In the genomic region with DNA sequence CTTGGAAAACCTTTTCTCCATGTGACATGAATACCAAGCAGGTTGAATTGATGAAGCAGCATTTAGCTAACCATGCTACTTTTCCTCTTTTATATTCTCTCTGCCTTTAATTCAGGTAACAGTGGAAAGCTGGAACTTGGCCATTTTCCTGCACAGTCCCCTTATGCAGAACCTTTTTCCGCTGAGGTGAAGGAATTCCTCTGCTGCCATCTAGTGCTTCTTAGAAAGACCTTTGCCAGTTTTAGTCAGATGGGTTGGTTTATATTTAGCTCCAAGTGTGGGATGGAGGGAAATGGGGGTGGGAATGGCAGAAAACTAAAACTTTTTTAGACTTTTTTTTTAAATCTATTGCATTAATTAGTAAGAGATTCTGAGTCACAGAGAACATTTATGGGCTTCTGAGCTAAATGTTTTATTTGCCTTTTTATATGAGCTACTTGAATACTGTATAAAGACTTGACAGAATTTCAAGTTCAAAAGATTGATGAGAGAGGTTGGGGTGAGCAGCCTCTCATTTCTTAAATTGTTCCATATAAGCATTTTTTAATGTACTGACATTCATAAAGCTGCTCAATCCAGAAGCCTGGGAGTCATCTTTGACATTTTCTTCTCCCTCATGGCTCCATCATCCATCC, we compare ENCODE assay signal across 8 cellular contexts.
DNase-seq lines count a peak whose midpoint lies in the region; ATAC-seq and TF ChIP-seq lines count a peak whose summit lies in the region.

No MANE protein-coding gene starts in this region.

- no peak overlapping the region for H3K4me3 Mint-ChIP-seq in HFFc6
- H3K4me3 Mint-ChIP-seq in stimulated activated memory B cell treated with anti-CD40 and anti-IgM and Interleukin-4, amounts not matched to agents 10 μg/mL and 1 μg/mL and 100 μg/mL, for 72 hours, result no peak overlapping the region

- no peaks in the 10 kb centered on the region for H3K27me3 ChIP-seq in tibial nerve

- H3K27ac Mint-ChIP-seq in HFFc6, result peak overlapping the region; percentile 91
- no peak overlapping the region for H3K27ac Mint-ChIP-seq in stimulated activated memory B cell treated with anti-CD40 and anti-IgM and Interleukin-4, amounts not matched to agents 10 μg/mL and 1 μg/mL and 100 μg/mL, for 72 hours

- no peak for ATAC-seq in HG03354 (IDR thresholded peaks at IDR 0.05; ENCODE audit: poor library complexity, severe bottlenecking, unreplicated experiment)
- no peak for ATAC-seq in stimulated activated memory B cell treated with anti-CD40 and anti-IgM and Interleukin-4, amounts not matched to agents 10 μg/mL and 1 μg/mL and 100 μg/mL, for 72 hours

- WGBS in tibial nerve, 2 donors, result 5 to 8% methylated on average over 1 of the region's 1 CpG

- peak; percentile 80 for TF ChIP-seq CTCF in HFFc6 (IDR thresholded peaks at IDR 0.05)
- TF ChIP-seq CTCF in tibial nerve (IDR thresholded peaks at IDR 0.05), result peak; percentile 28 to 52 (median 38)

- no peaks in the 10 kb centered on the region for H3K9me3 ChIP-seq in tibial nerve

- DNase-seq in DMS 273 (lab: John Stamatoyannopoulos, UW; ENCODE audit: unreplicated experiment), result peak; percentile 84
- DNase-seq in HFFc6, result peak; percentile 72
- DNase-seq in NCI-H345 (lab: John Stamatoyannopoulos, UW), result peak; percentile 86
- peak; percentile 90 for DNase-seq in astrocyte of the hippocampus (ENCODE audit: low read depth, low spot score)
- peak; percentile 63 for DNase-seq in iPS-NIHi11 (ENCODE audit: low spot score)
- peak in 1 of 2 donors; percentile 33 for DNase-seq in tibial nerve (ENCODE audit: low spot score in 2 of 2)

- H3K9me3 Mint-ChIP-seq in HFFc6, result no peaks in the 10 kb centered on the region
- no peaks in the 10 kb centered on the region for H3K9me3 Mint-ChIP-seq in stimulated activated memory B cell treated with anti-CD40 and anti-IgM and Interleukin-4, amounts not matched to agents 10 μg/mL and 1 μg/mL and 100 μg/mL, for 72 hours

- no peaks in the 10 kb centered on the region; the same call in 1 of the 2 replicates for H3K27me3 Mint-ChIP-seq in HFFc6 (ENCODE audit: insufficient read depth)
- H3K27me3 Mint-ChIP-seq in stimulated activated memory B cell treated with anti-CD40 and anti-IgM and Interleukin-4, amounts not matched to agents 10 μg/mL and 1 μg/mL and 100 μg/mL, for 72 hours, result peaks cover 25% of the 10 kb centered on the region

- no peak for TF ChIP-seq EP300 in tibial nerve (IDR thresholded peaks at IDR 0.05)

- peaks cover 4% of the 10 kb centered on the region; the same call in 1 of the 2 replicates for H3K36me3 Mint-ChIP-seq in HFFc6 (ENCODE audit: low read depth)
- H3K36me3 Mint-ChIP-seq in stimulated activated memory B cell treated with anti-CD40 and anti-IgM and Interleukin-4, amounts not matched to agents 10 μg/mL and 1 μg/mL and 100 μg/mL, for 72 hours, result no peaks in the 10 kb centered on the region

- no peaks in the 10 kb centered on the region for H3K36me3 ChIP-seq in tibial nerve

- no peak overlapping the region for H3K27ac ChIP-seq in tibial nerve

- H3K4me1 Mint-ChIP-seq in HFFc6 (ENCODE audit: low read depth), result peaks cover 36% of the 10 kb centered on the region
- no peaks in the 10 kb centered on the region for H3K4me1 Mint-ChIP-seq in stimulated activated memory B cell treated with anti-CD40 and anti-IgM and Interleukin-4, amounts not matched to agents 10 μg/mL and 1 μg/mL and 100 μg/mL, for 72 hours

- H3K4me3 ChIP-seq in tibial nerve, result no peak overlapping the region

- no peak for TF ChIP-seq POLR2A in tibial nerve (IDR thresholded peaks at IDR 0.05)

- no peaks in the 10 kb centered on the region for H3K4me1 ChIP-seq in tibial nerve
